ENCODE assay signal across 10 cellular contexts in the genomic region with DNA sequence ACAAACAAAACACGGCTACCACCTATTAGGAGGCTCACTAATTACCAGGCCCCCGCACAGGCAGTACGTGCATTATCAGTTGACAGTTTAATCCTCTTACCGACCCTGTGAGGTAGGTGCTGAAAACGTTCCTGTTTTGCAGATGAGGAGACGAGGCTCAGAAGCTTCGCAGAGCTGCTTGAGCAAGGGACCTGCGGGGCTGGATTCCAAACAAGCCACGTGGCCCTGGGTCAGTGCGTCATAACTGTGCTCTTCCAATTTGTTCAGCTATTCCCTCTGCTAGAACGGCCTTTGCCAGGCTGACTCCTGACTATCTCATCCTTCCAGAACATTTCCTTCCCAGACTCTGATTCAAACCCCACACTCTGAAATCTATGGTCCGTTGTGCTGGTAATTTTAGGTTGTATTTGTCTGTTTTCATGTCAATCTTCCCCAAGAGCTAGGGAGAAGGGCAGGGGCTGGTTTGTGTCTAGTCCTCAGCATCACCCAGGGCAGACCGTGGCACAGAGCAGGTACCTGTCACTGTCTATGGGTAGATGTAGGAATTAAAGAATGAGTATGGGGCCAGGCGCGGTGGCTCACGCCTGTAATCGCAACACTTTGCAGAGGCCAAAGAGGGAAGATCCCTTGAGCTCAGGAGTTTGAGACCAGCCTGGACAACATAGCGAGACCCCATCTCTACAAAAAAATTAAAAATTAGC. TPM values are rescaled to one million over a fixed set of nuclear protein-coding genes. Genes with fewer than 3 reads are reported as not detected.
DNase-seq lines count a peak whose midpoint lies in the region; ATAC-seq and TF ChIP-seq lines count a peak whose summit lies in the region.
"Had no signal": no experiment of that assay in that cellular context is flagged by ENCODE, and none has a peak within 500 bp of the region (broad histone marks: within the 10 kb centered on the region; RNA-seq: fewer than 3 reads in every experiment).

No MANE protein-coding gene starts in this region.

- ATAC-seq in T-helper 17 cell: no peak
- no peak for ATAC-seq in HG02763 (IDR thresholded peaks at IDR 0.05; ENCODE audit: unreplicated experiment)

- H3K4me3 Mint-ChIP-seq in neural crest cell (no peak overlapping the region), T-helper 17 cell (no peak overlapping the region)

- DNase-seq in AG04450 (ENCODE audit: low read depth, low spot score) (peak; percentile 52), OCI-LY7 (ENCODE audit: low spot score) (no peak), fibroblast of mammary gland (ENCODE audit: low read depth) (peak; percentile 99), neural crest cell (ENCODE audit: low read depth, low spot score) (no peak), T-helper 17 cell (no peak), NK-92 (lab: John Stamatoyannopoulos, UW; ENCODE audit: unreplicated experiment) (no peak), RPMI8226 (no peak)

- peaks cover 4% of the 10 kb centered on the region for H3K9me3 Mint-ChIP-seq in neural crest cell

- H3K79me2 ChIP-seq in OCI-LY7 (ENCODE audit: insufficient read depth, low read depth, low read length): no peaks in the 10 kb centered on the region

- no peaks in the 10 kb centered on the region for H4K20me1 ChIP-seq in OCI-LY7 (ENCODE audit: insufficient read depth, low read length)

- peak overlapping the region; percentile 1; the same call in 1 of the 2 replicates for H2AFZ ChIP-seq in OCI-LY7 (ENCODE audit: low read length)

- H3K27ac ChIP-seq in AG04450 (ENCODE audit: low read depth, low read length): peak overlapping the region; percentile 98
- peak overlapping the region; percentile 93 for H3K27ac ChIP-seq in OCI-LY7 (ENCODE audit: low read depth, low read length, poor library complexity, severe bottlenecking)
- H3K27ac ChIP-seq: C4-2B had no signal

- no peaks in the 10 kb centered on the region for H3K27me3 Mint-ChIP-seq in neural crest cell (ENCODE audit: low read depth)
- no peaks in the 10 kb centered on the region for H3K27me3 Mint-ChIP-seq in T-helper 17 cell

- H3K4me1 Mint-ChIP-seq in neural crest cell (peaks cover 43% of the 10 kb centered on the region), T-helper 17 cell (peaks cover 4% of the 10 kb centered on the region)

- CTCF ChIA-PET in AG04450 (lab: Charles Lee): interaction anchor here (0.5 to 3.5 kb wide), 8 partner anchors 10 to 709 kb away, joined by 3 to 15 read pairs (median 4); a partner anchor contains a TSS
- CTCF ChIA-PET in OCI-LY7 (lab: Charles Lee; ENCODE audit: unreplicated experiment): interaction anchor here (0.5 to 3.9 kb wide), 3 partner anchors 11 to 56 kb away, joined by 5 to 22 read pairs (median 10); a partner anchor contains a TSS

- POLR2A ChIA-PET in AG04450 (lab: Yijun Ruan, JAX) (interaction anchor here (2.1 to 2.8 kb wide), 4 partner anchors 11 to 73 kb away, joined by 5 to 18 read pairs (median 9); a partner anchor contains a TSS), OCI-LY7 (lab: Charles Lee) (interaction anchor here (0.6 to 7.8 kb wide), 6 partner anchors 9 to 102 kb away, joined by 3 to 87 read pairs (median 4); no protein-coding TSS in a partner anchor)

- H3K4me1 ChIP-seq in OCI-LY7 (ENCODE audit: insufficient read depth, low read length, poor library complexity, severe bottlenecking): peaks cover 89% of the 10 kb centered on the region

- H3K9me3 ChIP-seq in AG04450 (ENCODE audit: control insufficient read depth, insufficient read depth, low read length) (peaks cover 13% of the 10 kb centered on the region), OCI-LY7 (ENCODE audit: low read length) (peaks cover 6% of the 10 kb centered on the region), T-helper 17 cell (ENCODE audit: control insufficient read depth, low read length, poor library complexity, severe bottlenecking) (no peaks in the 10 kb centered on the region)

- no peaks in the 10 kb centered on the region for H3K9me2 ChIP-seq in OCI-LY7 (ENCODE audit: insufficient read depth, low read length)

- H3K4me3 ChIP-seq in AG04450 (ENCODE audit: low read depth, low read length) (no peak overlapping the region), OCI-LY7 (ENCODE audit: low read depth, low read length, poor library complexity, severe bottlenecking) (no peak overlapping the region), fibroblast of mammary gland (ENCODE audit: control insufficient read depth, low read depth, low read length) (no peak overlapping the region)

- H3K4me2 ChIP-seq in OCI-LY7 (ENCODE audit: low read length): peak overlapping the region; percentile 57; the same call in 1 of the 2 replicates

- H3K27me3 ChIP-seq in AG04450 (ENCODE audit: control insufficient read depth, insufficient read depth, low read length): no peaks in the 10 kb centered on the region

- BruUV-seq in OCI-LY7 (replicated peaks; lab: Mats Ljungman, UMichigan): no TSS peak

- TF ChIP-seq CTCF in AG04450 (IDR thresholded peaks at IDR 0.05; ENCODE audit: low read depth, low read length) (no peak), OCI-LY7 (conservative IDR thresholded peaks at IDR 0.05; ENCODE audit: low read length) (no peak), fibroblast of mammary gland (conservative IDR thresholded peaks at IDR 0.05; ENCODE audit: control insufficient read depth, insufficient read depth, low read depth, low read length) (no peak), neural crest cell (conservative IDR thresholded peaks at IDR 0.05) (no peak)

- intact Hi-C loops in OCI-LY7 (cut with micrococcal nuclease; ENCODE audit: unreplicated experiment): no loop called here

- peaks cover 7% of the 10 kb centered on the region for H3K36me3 ChIP-seq in OCI-LY7 (ENCODE audit: insufficient read depth, low read length)

- H3K36me3 Mint-ChIP-seq in neural crest cell (ENCODE audit: low read depth): peaks cover 12% of the 10 kb centered on the region
- H3K36me3 Mint-ChIP-seq in T-helper 17 cell (ENCODE audit: low read depth): peaks cover 2% of the 10 kb centered on the region

- H3K27ac Mint-ChIP-seq in neural crest cell (ENCODE audit: unreplicated experiment) (peak overlapping the region; percentile 29), T-helper 17 cell (no peak overlapping the region)

RNA-seq across cellular contexts. Expression of a gene that starts 28.8 kb away (rescaled TPM):
- polyA plus RNA-seq in AG04450 (2011; rRNA removed): 0.27 and 0.57 TPM in 2 replicates
- 0.17 and 0.28 TPM in 2 replicates for polyA minus RNA-seq in AG04450 (2011; rRNA and poly(A)+ RNA removed)
- 0.18 TPM in 1 of 2 replicates, not detected in the other for total RNA-seq in OCI-LY7 (2014; rRNA removed; shearing (Covaris generic))
- total RNA-seq in OCI-LY7 (2022): not detected in 2 replicates
- not detected in 2 replicates for total RNA-seq in neural crest cell
- not detected for total RNA-seq in T-helper 17 cell
- polyA plus RNA-seq: neural cell had no signal

Comparison
In these comparisons a context has a peak if more than half of its experiments do, and no peak if none do; other contexts are left out.
1. DNase-seq: peak in AG04450 (single experiment) and fibroblast of mammary gland (single experiment); none in OCI-LY7 (single experiment), neural crest cell (single experiment), T-helper 17 cell (0 of 3), NK-92 (single experiment) and RPMI8226 (single experiment).